39 cellular contexts compared by ENCODE assay signal in the genomic region with DNA sequence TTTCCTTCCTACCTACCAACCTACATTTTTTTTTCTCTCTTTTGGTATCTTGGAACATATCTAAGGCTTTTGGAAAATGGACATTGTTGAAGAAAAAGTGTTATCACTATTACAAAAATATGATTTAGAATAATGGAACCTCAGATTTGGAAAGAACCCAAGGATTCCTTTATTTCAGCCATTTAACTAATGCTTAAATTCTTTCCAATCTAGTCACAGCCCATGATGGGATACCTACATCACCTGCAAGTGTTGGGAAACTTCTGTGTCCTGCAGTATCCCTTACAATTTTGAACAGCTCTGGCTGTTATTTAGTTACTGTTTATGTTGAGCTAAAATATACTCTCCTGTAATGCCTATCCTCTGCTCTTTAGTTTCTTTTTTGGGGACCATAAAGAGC. TPM values are rescaled to one million over a fixed set of nuclear protein-coding genes. Genes with fewer than 3 reads are reported as not detected.
"Had no signal": no experiment of that assay in that cellular context is flagged by ENCODE, and none has a peak within 500 bp of the region (broad histone marks: within the 10 kb centered on the region; RNA-seq: fewer than 3 reads in every experiment).

No MANE protein-coding gene starts in this region.

- H3K4me1 ChIP-seq: breast epithelium had no signal

- H3K4me1 Mint-ChIP-seq: activated B cell treated with CpG ODN at 0.5 μM for 24 hours; activated naive CD4-positive, alpha-beta T cell treated with anti-CD3 and anti-CD28 coated beads, Interleukin-2, amount 50 U/mL, for 24 hours; activated naive CD8-positive, alpha-beta T cell treated with anti-CD3 and anti-CD28 coated beads for 36 hours; activated naive CD8-positive, alpha-beta T cell treated with anti-CD3 and anti-CD28 coated beads, Interleukin-2, amount 50 U/mL, for 24 hours; central memory CD8-positive, alpha-beta T cell; T-helper 17 cell had no signal

- ATAC-seq: activated CD4-positive, CD25-positive, alpha-beta regulatory T cell treated with anti-CD3 and anti-CD28 coated beads, Interleukin-2, amount 50 U/mL, for 24 hours; activated CD8-positive, alpha-beta T cell treated with anti-CD3 and anti-CD28 coated beads for 36 hours; activated naive CD8-positive, alpha-beta T cell treated with anti-CD3 and anti-CD28 coated beads, Interleukin-2, amount 50 U/mL, for 24 hours; effector memory CD8-positive, alpha-beta T cell; gastroesophageal sphincter; T-helper 17 cell had no signal

- H3K4me3 Mint-ChIP-seq: activated B cell treated with CpG ODN at 0.5 μM for 24 hours; activated CD8-positive, alpha-beta T cell treated with anti-CD3 and anti-CD28 coated beads for 36 hours; activated naive CD4-positive, alpha-beta T cell treated with anti-CD3 and anti-CD28 coated beads for 36 hours; activated naive CD4-positive, alpha-beta T cell treated with anti-CD3 and anti-CD28 coated beads, Interleukin-2, amount 50 U/mL, for 24 hours; activated naive CD8-positive, alpha-beta T cell treated with anti-CD3 and anti-CD28 coated beads for 36 hours; activated naive CD8-positive, alpha-beta T cell treated with anti-CD3 and anti-CD28 coated beads, Interleukin-2, amount 50 U/mL, for 24 hours; activated T-helper 1 cell treated with anti-CD3 and anti-CD28 coated beads, Interleukin-12 subunit alpha, Interleukin-12 subunit beta, Interleukin-2, Interleukin-4 antibody, amounts not matched to agents 30 ng/mL and 10 ng/mL and 1 ng/mL, durations not matched to agents 14 hours and 24 hours and 36 hours; brain; central memory CD8-positive, alpha-beta T cell; dendritic cell treated with granulocyte-macrophage colony-stimulating factor and Interleukin-4, amounts not matched to agents 40 ng/mL and 50 ng/mL, for 4 days; effector memory CD8-positive, alpha-beta T cell; T-helper 17 cell; T-helper 2 cell treated with Interferon-gamma antibody and Interleukin-4, amounts not matched to agents 5 μg/mL and 100 μg/mL, for 36 hours had no signal

- H3K27ac ChIP-seq: adrenal gland, breast epithelium, coronary artery, dorsolateral prefrontal cortex, esophagus muscularis mucosa, gastroesophageal sphincter, heart right ventricle, WERI-Rb-1 had no signal

- H3K36me3 ChIP-seq: adrenal gland, breast epithelium, esophagus muscularis mucosa, gastroesophageal sphincter, heart right ventricle, WERI-Rb-1 had no signal

- DNase-seq: activated B cell treated with CpG ODN at 0.5 μM for 24 hours; activated CD4-positive, alpha-beta T cell treated with anti-CD3 and anti-CD28 coated beads for 48 hours; activated CD4-positive, alpha-beta T cell treated with anti-CD3 and anti-CD28 coated beads, Interleukin-2, amount 50 U/mL, for 1 hour; activated CD4-positive, alpha-beta T cell treated with anti-CD3 and anti-CD28 coated beads, Interleukin-2, amount 50 U/mL, for 48 hours; activated CD8-positive, alpha-beta memory T cell treated with anti-CD3 and anti-CD28 coated beads for 24 hours; activated CD8-positive, alpha-beta T cell treated with anti-CD3 and anti-CD28 coated beads for 36 hours; activated effector memory CD4-positive, alpha-beta T cell treated with anti-CD3 and anti-CD28 coated beads, Interleukin-2, amount 50 U/mL, for 16 hours; activated naive CD4-positive, alpha-beta T cell treated with anti-CD3 and anti-CD28 coated beads for 36 hours; activated naive CD8-positive, alpha-beta T cell treated with anti-CD3 and anti-CD28 coated beads for 36 hours; activated naive CD8-positive, alpha-beta T cell treated with anti-CD3 and anti-CD28 coated beads, Interleukin-2, amount 50 U/mL, for 24 hours; activated T-cell treated with anti-CD3 and anti-CD28 coated beads, Interleukin-2, amount 50 U/mL, for 48 hours; adrenal gland; amygdala; aorta; dorsolateral prefrontal cortex; effector memory CD8-positive, alpha-beta T cell; erythroblast; foreskin melanocyte; heart right ventricle; T-helper 1 cell; T-helper 17 cell; T1000; WERI-Rb-1 had no signal

- H3K27me3 ChIP-seq: adrenal gland, breast epithelium, dorsolateral prefrontal cortex, esophagus muscularis mucosa, gastroesophageal sphincter, heart right ventricle had no signal

- H3K9me3 Mint-ChIP-seq: activated naive CD4-positive, alpha-beta T cell treated with anti-CD3 and anti-CD28 coated beads for 36 hours; activated naive CD4-positive, alpha-beta T cell treated with anti-CD3 and anti-CD28 coated beads, Interleukin-2, amount 50 U/mL, for 24 hours; activated T-helper 1 cell treated with anti-CD3 and anti-CD28 coated beads, Interleukin-12 subunit alpha, Interleukin-12 subunit beta, Interleukin-2, Interleukin-4 antibody, amounts not matched to agents 30 ng/mL and 10 ng/mL and 1 ng/mL, durations not matched to agents 14 hours and 24 hours and 36 hours; activated T-helper 2 cell treated with anti-CD3 and anti-CD28 coated beads, Interferon-gamma antibody, Interleukin-2, Interleukin-4, amounts not matched to agents 10 μg/mL and 5 μg/mL and 100 μg/mL, durations not matched to agents 14 hours and 24 hours and 36 hours; central memory CD8-positive, alpha-beta T cell; dendritic cell treated with granulocyte-macrophage colony-stimulating factor and Interleukin-4, amounts not matched to agents 40 ng/mL and 50 ng/mL, for 4 days; effector memory CD8-positive, alpha-beta T cell had no signal

- H3K4me3 ChIP-seq: adrenal gland, breast epithelium, coronary artery, dorsolateral prefrontal cortex, esophagus muscularis mucosa, gastroesophageal sphincter, heart right ventricle had no signal

- H3K27me3 Mint-ChIP-seq: activated naive CD4-positive, alpha-beta T cell treated with anti-CD3 and anti-CD28 coated beads, Interleukin-2, amount 50 U/mL, for 24 hours; activated naive CD8-positive, alpha-beta T cell treated with anti-CD3 and anti-CD28 coated beads, Interleukin-2, amount 50 U/mL, for 24 hours had no signal

- H3K27ac Mint-ChIP-seq: activated B cell treated with CpG ODN at 0.5 μM for 24 hours; activated CD8-positive, alpha-beta T cell treated with anti-CD3 and anti-CD28 coated beads for 36 hours; activated naive CD4-positive, alpha-beta T cell treated with anti-CD3 and anti-CD28 coated beads for 36 hours; activated naive CD4-positive, alpha-beta T cell treated with anti-CD3 and anti-CD28 coated beads, Interleukin-2, amount 50 U/mL, for 24 hours; activated naive CD8-positive, alpha-beta T cell treated with anti-CD3 and anti-CD28 coated beads for 36 hours; activated naive CD8-positive, alpha-beta T cell treated with anti-CD3 and anti-CD28 coated beads, Interleukin-2, amount 50 U/mL, for 24 hours; activated T-helper 1 cell treated with anti-CD3 and anti-CD28 coated beads, Interleukin-12 subunit alpha, Interleukin-12 subunit beta, Interleukin-2, Interleukin-4 antibody, amounts not matched to agents 30 ng/mL and 10 ng/mL and 1 ng/mL, durations not matched to agents 14 hours and 24 hours and 36 hours; activated T-helper 2 cell treated with anti-CD3 and anti-CD28 coated beads, Interferon-gamma antibody, Interleukin-2, Interleukin-4, amounts not matched to agents 10 μg/mL and 5 μg/mL and 100 μg/mL, durations not matched to agents 14 hours and 24 hours and 36 hours; dendritic cell treated with granulocyte-macrophage colony-stimulating factor and Interleukin-4, amounts not matched to agents 40 ng/mL and 50 ng/mL, for 4 days; effector memory CD8-positive, alpha-beta T cell; T-helper 17 cell; T-helper 2 cell treated with Interferon-gamma antibody and Interleukin-4, amounts not matched to agents 5 μg/mL and 100 μg/mL, for 36 hours had no signal

RNA-seq across cellular contexts. Expression of gene APOBEC4, which starts 22.3 kb away (rescaled TPM):
- total RNA-seq: activated B cell treated with CpG ODN at 0.5 μM for 24 hours; activated CD8-positive, alpha-beta T cell treated with anti-CD3 and anti-CD28 coated beads for 36 hours; activated naive CD4-positive, alpha-beta T cell treated with anti-CD3 and anti-CD28 coated beads for 36 hours; activated naive CD8-positive, alpha-beta T cell treated with anti-CD3 and anti-CD28 coated beads for 36 hours; activated T-helper 1 cell treated with anti-CD3 and anti-CD28 coated beads, Interleukin-12 subunit alpha, Interleukin-12 subunit beta, Interleukin-2, Interleukin-4 antibody, amounts not matched to agents 30 ng/mL and 10 ng/mL and 1 ng/mL, durations not matched to agents 14 hours and 24 hours and 36 hours; activated T-helper 2 cell treated with anti-CD3 and anti-CD28 coated beads, Interferon-gamma antibody, Interleukin-2, Interleukin-4, amounts not matched to agents 10 μg/mL and 5 μg/mL and 100 μg/mL, durations not matched to agents 14 hours and 24 hours and 36 hours; adrenal gland; aorta; breast epithelium; cardiac septum; cerebellum; dorsolateral prefrontal cortex; esophagus muscularis mucosa; fibroblast of villous mesenchyme; gastroesophageal sphincter; glomerular endothelial cell; heart right ventricle; T-helper 17 cell had no signal
